ENCODE assay signal across 18 cellular contexts in genomic region chr12:15013634-15014169, GRCh38. TPM values are rescaled to one million over a fixed set of nuclear protein-coding genes. Genes with fewer than 3 reads are reported as not detected.
DNase-seq lines count a peak whose midpoint lies in the region; ATAC-seq and TF ChIP-seq lines count a peak whose summit lies in the region.
"Had no signal": no experiment of that assay in that cellular context is flagged by ENCODE, and none has a peak within 500 bp of the region (broad histone marks: within the 10 kb centered on the region; RNA-seq: fewer than 3 reads in every experiment).

No MANE protein-coding gene starts in this region.

- no peak overlapping the region for H3K4me3 Mint-ChIP-seq in activated CD8-positive, alpha-beta memory T cell treated with anti-CD3 and anti-CD28 coated beads, Interleukin-2, amount 10 ng/mL, durations not matched to agents 7 days and 5 days
- H3K4me3 Mint-ChIP-seq in stimulated activated effector memory CD8-positive, alpha-beta T cell treated with anti-CD3 and anti-CD28 coated beads, Interleukin-12 subunit alpha, Interleukin-12 subunit beta, amount 100 ng/mL, for 72 hours = no peak overlapping the region
- H3K4me3 Mint-ChIP-seq in CD8-positive, alpha-beta T cell = no peak overlapping the region
- no peak overlapping the region for H3K4me3 Mint-ChIP-seq in progenitor cell of endocrine pancreas (ENCODE audit: low read depth)
- H3K4me3 Mint-ChIP-seq: CD14-positive monocyte had no signal

- CTCF ChIA-PET in activated CD8-positive, alpha-beta memory T cell treated with anti-CD3 and anti-CD28 coated beads, Interleukin-2, amount 10 ng/mL, durations not matched to agents 7 days and 5 days (lab: Charles Lee) = no interaction called here
- CTCF ChIA-PET in CD8-positive, alpha-beta T cell (lab: Charles Lee) = no interaction called here

- intact Hi-C loops in CD8-positive, alpha-beta T cell (cut with DNase I, micrococcal nuclease) = no loop called here
- intact Hi-C loops in dorsolateral prefrontal cortex (cut with DNase I) = no loop called here

- no peaks in the 10 kb centered on the region for H3K9me3 ChIP-seq in CD8-positive, alpha-beta T cell (ENCODE audit: low read length)
- H3K9me3 ChIP-seq: A549, Peyer's patch had no signal

- H3K27ac Mint-ChIP-seq in activated CD8-positive, alpha-beta memory T cell treated with anti-CD3 and anti-CD28 coated beads, Interleukin-2, amount 10 ng/mL, durations not matched to agents 7 days and 5 days = no peak overlapping the region
- no peak overlapping the region for H3K27ac Mint-ChIP-seq in stimulated activated effector memory CD8-positive, alpha-beta T cell treated with anti-CD3 and anti-CD28 coated beads, Interleukin-12 subunit alpha, Interleukin-12 subunit beta, amount 100 ng/mL, for 72 hours
- no peak overlapping the region for H3K27ac Mint-ChIP-seq in CD8-positive, alpha-beta T cell
- H3K27ac Mint-ChIP-seq in progenitor cell of endocrine pancreas = no peak overlapping the region
- H3K27ac Mint-ChIP-seq: CD14-positive monocyte had no signal

- peaks cover 21% of the 10 kb centered on the region for H3K27me3 Mint-ChIP-seq in activated CD8-positive, alpha-beta memory T cell treated with anti-CD3 and anti-CD28 coated beads, Interleukin-2, amount 10 ng/mL, durations not matched to agents 7 days and 5 days
- H3K27me3 Mint-ChIP-seq in CD8-positive, alpha-beta T cell (ENCODE audit: low read depth) = peaks cover 7% of the 10 kb centered on the region
- no peaks in the 10 kb centered on the region for H3K27me3 Mint-ChIP-seq in progenitor cell of endocrine pancreas

- no peaks in the 10 kb centered on the region for H3K9me3 Mint-ChIP-seq in activated CD8-positive, alpha-beta memory T cell treated with anti-CD3 and anti-CD28 coated beads, Interleukin-2, amount 10 ng/mL, durations not matched to agents 7 days and 5 days (ENCODE audit: low read depth)
- no peaks in the 10 kb centered on the region for H3K9me3 Mint-ChIP-seq in stimulated activated effector memory CD8-positive, alpha-beta T cell treated with anti-CD3 and anti-CD28 coated beads, Interleukin-12 subunit alpha, Interleukin-12 subunit beta, amount 100 ng/mL, for 72 hours
- H3K9me3 Mint-ChIP-seq in CD8-positive, alpha-beta T cell = no peaks in the 10 kb centered on the region
- peaks cover 3% of the 10 kb centered on the region for H3K9me3 Mint-ChIP-seq in progenitor cell of endocrine pancreas (ENCODE audit: low read depth)

- no peaks in the 10 kb centered on the region for H3K4me1 Mint-ChIP-seq in activated CD8-positive, alpha-beta memory T cell treated with anti-CD3 and anti-CD28 coated beads, Interleukin-2, amount 10 ng/mL, durations not matched to agents 7 days and 5 days
- H3K4me1 Mint-ChIP-seq in stimulated activated effector memory CD8-positive, alpha-beta T cell treated with anti-CD3 and anti-CD28 coated beads, Interleukin-12 subunit alpha, Interleukin-12 subunit beta, amount 100 ng/mL, for 72 hours = no peaks in the 10 kb centered on the region
- H3K4me1 Mint-ChIP-seq in CD8-positive, alpha-beta T cell (ENCODE audit: low read depth) = no peaks in the 10 kb centered on the region
- peaks cover 19% of the 10 kb centered on the region for H3K4me1 Mint-ChIP-seq in progenitor cell of endocrine pancreas (ENCODE audit: low read depth)

- no peaks in the 10 kb centered on the region for H3K36me3 Mint-ChIP-seq in activated CD8-positive, alpha-beta memory T cell treated with anti-CD3 and anti-CD28 coated beads, Interleukin-2, amount 10 ng/mL, durations not matched to agents 7 days and 5 days
- H3K36me3 Mint-ChIP-seq in stimulated activated effector memory CD8-positive, alpha-beta T cell treated with anti-CD3 and anti-CD28 coated beads, Interleukin-12 subunit alpha, Interleukin-12 subunit beta, amount 100 ng/mL, for 72 hours = no peaks in the 10 kb centered on the region
- H3K36me3 Mint-ChIP-seq in CD8-positive, alpha-beta T cell = no peaks in the 10 kb centered on the region
- H3K36me3 Mint-ChIP-seq in progenitor cell of endocrine pancreas (ENCODE audit: insufficient read depth) = no peaks in the 10 kb centered on the region
- H3K36me3 Mint-ChIP-seq: CD14-positive monocyte had no signal

- no peak for DNase-seq in activated CD8-positive, alpha-beta memory T cell treated with anti-CD3 and anti-CD28 coated beads, Interleukin-2, amount 10 ng/mL, durations not matched to agents 7 days and 5 days
- no peak for DNase-seq in activated CD8-positive, alpha-beta memory T cell treated with anti-CD3 and anti-CD28 coated beads, Interleukin-2, amount 50 U/mL, for 48 hours
- peak; percentile 46 for DNase-seq in OCI-M1 (lab: John Stamatoyannopoulos, UW)
- DNase-seq in stimulated activated effector memory CD8-positive, alpha-beta T cell treated with anti-CD3 and anti-CD28 coated beads, Interleukin-12 subunit alpha, Interleukin-12 subunit beta, amount 100 ng/mL, for 72 hours (ENCODE audit: low spot score in 2 of 2) = no peak
- no peak for DNase-seq in CD8-positive, alpha-beta T cell
- DNase-seq in progenitor cell of endocrine pancreas (ENCODE audit: low spot score, unreplicated experiment) = no peak
- no peak for DNase-seq in dorsolateral prefrontal cortex
- DNase-seq: Calu3, GM23248, NCI-H1092 treated with DMSO at 0.1 percent for 48 hours, NCI-H1694, NCI-H446, Peyer's patch, Right ventricle myocardium superior had no signal

- H3K27ac ChIP-seq in CD8-positive, alpha-beta T cell (ENCODE audit: low read depth, low read length) = no peak overlapping the region
- no peak overlapping the region for H3K27ac ChIP-seq in dorsolateral prefrontal cortex
- H3K27ac ChIP-seq: A549, GM23248, Peyer's patch had no signal

- H3K4me3 ChIP-seq in CD8-positive, alpha-beta T cell (ENCODE audit: low read depth, low read length) = no peak overlapping the region
- H3K4me3 ChIP-seq in dorsolateral prefrontal cortex = no peak overlapping the region
- H3K4me3 ChIP-seq: A549, GM23248, Peyer's patch had no signal

- H3K36me3 ChIP-seq in CD8-positive, alpha-beta T cell (ENCODE audit: insufficient read depth, low read length) = no peaks in the 10 kb centered on the region
- H3K36me3 ChIP-seq: Peyer's patch had no signal

- ATAC-seq in activated CD8-positive, alpha-beta memory T cell treated with anti-CD3 and anti-CD28 coated beads, Interleukin-2, amount 10 ng/mL, durations not matched to agents 7 days and 5 days = peak; percentile 65
- ATAC-seq in HG02885 (IDR thresholded peaks at IDR 0.05; ENCODE audit: poor library complexity, unreplicated experiment) = peak; percentile 53
- peak; percentile 39 for ATAC-seq in stimulated activated effector memory CD8-positive, alpha-beta T cell treated with anti-CD3 and anti-CD28 coated beads, Interleukin-12 subunit alpha, Interleukin-12 subunit beta, amount 100 ng/mL, for 72 hours
- no peak for ATAC-seq in CD8-positive, alpha-beta T cell
- ATAC-seq: A549 had no signal

- POLR2A ChIA-PET in CD8-positive, alpha-beta T cell (lab: Charles Lee) = no interaction called here

- no peaks in the 10 kb centered on the region for H3K4me1 ChIP-seq in CD8-positive, alpha-beta T cell (ENCODE audit: insufficient read depth, low read length)
- H3K4me1 ChIP-seq: A549, Peyer's patch had no signal

- TF ChIP-seq CTCF in CD8-positive, alpha-beta T cell (IDR thresholded peaks at IDR 0.05) = no peak
- TF ChIP-seq CTCF in progenitor cell of endocrine pancreas (IDR thresholded peaks at IDR 0.05; ENCODE audit: unreplicated experiment) (no peak), dorsolateral prefrontal cortex (IDR thresholded peaks at IDR 0.05 in 54 of 56, conservative IDR thresholded peaks at IDR 0.05 in 2 of 56; ENCODE audit: low read depth in 1 of 56, partially characterized antibody in 56 of 56) (no peak)

- no peaks in the 10 kb centered on the region for H3K27me3 ChIP-seq in CD8-positive, alpha-beta T cell (ENCODE audit: insufficient read depth, low read length)
- peaks cover 0 to under 1% (median 0%) of the 10 kb centered on the region in 45 donors for H3K27me3 ChIP-seq in dorsolateral prefrontal cortex
- H3K27me3 ChIP-seq: Peyer's patch had no signal

RNA-seq across cellular contexts. Expression of gene PDE6H, which starts 40.9 kb away (rescaled TPM):
- total RNA-seq in activated CD8-positive, alpha-beta memory T cell treated with anti-CD3 and anti-CD28 coated beads, Interleukin-2, amount 10 ng/mL, durations not matched to agents 7 days and 5 days = not detected
- total RNA-seq in CD8-positive, alpha-beta T cell = not detected
- total RNA-seq in progenitor cell of endocrine pancreas = not detected in 2 replicates
- 1 to 10 TPM in 47 of 120 experiments, under 1 TPM in 33, not detected in 40; 0.43 to 2.7 (median 1.2) TPM for total RNA-seq in dorsolateral prefrontal cortex
- total RNA-seq: Calu3, GM23248, M059J, Peyer's patch, Right ventricle myocardium superior had no signal

RNA-seq across cellular contexts. Expression of gene ARHGDIB, which starts 52.3 kb away (rescaled TPM):
- total RNA-seq in activated CD8-positive, alpha-beta memory T cell treated with anti-CD3 and anti-CD28 coated beads, Interleukin-2, amount 10 ng/mL, durations not matched to agents 7 days and 5 days = 1,000 to 10,000 TPM; 1,208 to 1,284 TPM
- 100 to 1,000 TPM; 769 to 790 TPM for total RNA-seq in CD8-positive, alpha-beta T cell
- total RNA-seq in progenitor cell of endocrine pancreas (0.79 and 1.7 TPM in 2 replicates), dorsolateral prefrontal cortex (10 to 100 TPM in 119 of 120 experiments, 1 to 10 TPM in 1; 7.4 to 82.4 (median 22.5) TPM)

Comparison
In these comparisons a context has a peak if more than half of its experiments do, and no peak if none do; other contexts are left out.
1. RNA of gene ARHGDIB, which starts 52.3 kb away (total RNA-seq): 1,208 to 1,284 TPM in activated CD8-positive, alpha-beta memory T cell treated with anti-CD3 and anti-CD28 coated beads, Interleukin-2, amount 10 ng/mL, durations not matched to agents 7 days and 5 days and 769 to 790 TPM in CD8-positive, alpha-beta T cell; 7.4 to 82.4 TPM in dorsolateral prefrontal cortex and 0.79 to 1.7 TPM in progenitor cell of endocrine pancreas; every median in the first group is over 4 times any median in the second.